12 cellular contexts compared by ENCODE assay signal in the genomic region with DNA sequence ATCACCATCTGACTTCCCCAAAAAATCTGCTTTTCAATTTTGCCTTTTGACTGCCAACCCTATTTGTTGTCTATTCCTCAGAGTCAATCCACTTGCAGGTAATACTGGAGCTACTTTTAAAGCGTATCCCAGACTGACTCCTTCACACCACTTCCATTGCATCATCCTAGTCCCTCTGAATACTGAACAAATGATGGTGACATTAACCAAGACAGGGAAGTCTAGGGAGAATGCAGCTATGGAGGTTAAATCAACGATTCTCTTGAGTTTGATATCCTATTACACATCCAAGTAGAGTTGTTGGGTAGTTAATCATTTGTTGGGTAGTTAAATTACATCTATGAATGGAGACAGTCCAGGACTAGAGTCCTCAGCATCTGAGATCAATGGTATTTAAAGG. TPM values are rescaled to one million over a fixed set of nuclear protein-coding genes. Genes with fewer than 3 reads are reported as not detected.
DNase-seq lines count a peak whose midpoint lies in the region; ATAC-seq and TF ChIP-seq lines count a peak whose summit lies in the region.
"Had no signal": no experiment of that assay in that cellular context is flagged by ENCODE, and none has a peak within 500 bp of the region (broad histone marks: within the 10 kb centered on the region; RNA-seq: fewer than 3 reads in every experiment).

No MANE protein-coding gene starts in this region.

- peaks cover 62% of the 10 kb centered on the region for H3K4me1 ChIP-seq in left ventricle myocardium inferior

- intact Hi-C loops in left ventricle myocardium inferior (cut with micrococcal nuclease) = loop anchor here (10.0 kb wide), 1 partner anchor 54 kb away; no protein-coding TSS in a partner anchor
- intact Hi-C loops in cardiac septum (cut with DNase I) = no loop called here
- intact Hi-C loops in activated T-helper 1 cell treated with anti-CD3 and anti-CD28 coated beads, Interleukin-12 subunit alpha, Interleukin-12 subunit beta, Interleukin-2, Interleukin-4 antibody, amounts not matched to agents 30 ng/mL and 10 ng/mL and 1 ng/mL, durations not matched to agents 14 hours and 24 hours and 36 hours (cut with micrococcal nuclease) = no loop called here

- H3K4me3 Mint-ChIP-seq in activated T-helper 1 cell treated with anti-CD3 and anti-CD28 coated beads, Interleukin-12 subunit alpha, Interleukin-12 subunit beta, Interleukin-2, Interleukin-4 antibody, amounts not matched to agents 30 ng/mL and 10 ng/mL and 1 ng/mL, durations not matched to agents 14 hours and 24 hours and 36 hours = peak overlapping the region; percentile 54
- peak overlapping the region; percentile 87 for H3K4me3 Mint-ChIP-seq in type B pancreatic cell

- peaks cover 6% of the 10 kb centered on the region for H3K36me3 ChIP-seq in left ventricle myocardium inferior
- H3K36me3 ChIP-seq: brain microvascular endothelial cell had no signal

- H3K4me3 ChIP-seq in left ventricle myocardium inferior = peak overlapping the region; percentile 83

- H3K27ac Mint-ChIP-seq in activated T-helper 1 cell treated with anti-CD3 and anti-CD28 coated beads, Interleukin-12 subunit alpha, Interleukin-12 subunit beta, Interleukin-2, Interleukin-4 antibody, amounts not matched to agents 30 ng/mL and 10 ng/mL and 1 ng/mL, durations not matched to agents 14 hours and 24 hours and 36 hours = no peak overlapping the region
- no peak overlapping the region for H3K27ac Mint-ChIP-seq in type B pancreatic cell

- peaks cover 12% of the 10 kb centered on the region for H3K36me3 Mint-ChIP-seq in activated T-helper 1 cell treated with anti-CD3 and anti-CD28 coated beads, Interleukin-12 subunit alpha, Interleukin-12 subunit beta, Interleukin-2, Interleukin-4 antibody, amounts not matched to agents 30 ng/mL and 10 ng/mL and 1 ng/mL, durations not matched to agents 14 hours and 24 hours and 36 hours (ENCODE audit: low read depth)
- H3K36me3 Mint-ChIP-seq in type B pancreatic cell = peaks cover 8% of the 10 kb centered on the region

- peaks cover 3% of the 10 kb centered on the region for H3K27me3 Mint-ChIP-seq in activated T-helper 1 cell treated with anti-CD3 and anti-CD28 coated beads, Interleukin-12 subunit alpha, Interleukin-12 subunit beta, Interleukin-2, Interleukin-4 antibody, amounts not matched to agents 30 ng/mL and 10 ng/mL and 1 ng/mL, durations not matched to agents 14 hours and 24 hours and 36 hours (ENCODE audit: insufficient read depth)
- H3K27me3 Mint-ChIP-seq in type B pancreatic cell = no peaks in the 10 kb centered on the region

- no peak for DNase-seq in left ventricle myocardium inferior
- DNase-seq in cardiac septum (ENCODE audit: low spot score) = no peak
- DNase-seq in activated T-helper 1 cell treated with anti-CD3 and anti-CD28 coated beads, Interleukin-12 subunit alpha, Interleukin-12 subunit beta, Interleukin-2, Interleukin-4 antibody, amounts not matched to agents 30 ng/mL and 10 ng/mL and 1 ng/mL, durations not matched to agents 14 hours and 24 hours and 36 hours (ENCODE audit: low spot score) = no peak
- peak; percentile 28 for DNase-seq in medulla oblongata (ENCODE audit: extremely low spot score)
- DNase-seq in type B pancreatic cell (ENCODE audit: extremely low spot score, unreplicated experiment) = no peak
- no peak for DNase-seq in activated gamma-delta T cell treated with Interleukin-2 at 50 U/mL for 16 hours
- DNase-seq: brain microvascular endothelial cell; retina; stimulated activated naive CD4-positive, alpha-beta T cell treated with Interleukin-2 at 50 U/mL for 16 hours had no signal

- TF ChIP-seq CTCF in left ventricle myocardium inferior (IDR thresholded peaks at IDR 0.05; ENCODE audit: borderline replicate concordance) = no peak
- TF ChIP-seq CTCF in type B pancreatic cell (conservative IDR thresholded peaks at IDR 0.05) = no peak

- no peaks in the 10 kb centered on the region for H3K9me3 ChIP-seq in left ventricle myocardium inferior (replicated peaks)

- H3K27me3 ChIP-seq in left ventricle myocardium inferior (ENCODE audit: low read depth) = no peaks in the 10 kb centered on the region
- H3K27me3 ChIP-seq: brain microvascular endothelial cell had no signal

- ATAC-seq in HG03097 (IDR thresholded peaks at IDR 0.05; ENCODE audit: low FRiP score, unreplicated experiment) (no peak), HG03521 (IDR thresholded peaks at IDR 0.05; ENCODE audit: unreplicated experiment) (no peak)
- ATAC-seq: activated CD4-positive, CD25-positive, alpha-beta regulatory T cell treated with anti-CD3 and anti-CD28 coated beads, Interleukin-2, amount 50 U/mL, for 24 hours had no signal

- no peaks in the 10 kb centered on the region for H3K9me3 Mint-ChIP-seq in activated T-helper 1 cell treated with anti-CD3 and anti-CD28 coated beads, Interleukin-12 subunit alpha, Interleukin-12 subunit beta, Interleukin-2, Interleukin-4 antibody, amounts not matched to agents 30 ng/mL and 10 ng/mL and 1 ng/mL, durations not matched to agents 14 hours and 24 hours and 36 hours
- no peaks in the 10 kb centered on the region for H3K9me3 Mint-ChIP-seq in type B pancreatic cell

- peak overlapping the region; percentile 96 for H3K27ac ChIP-seq in left ventricle myocardium inferior (replicated peaks)
- H3K27ac ChIP-seq: brain microvascular endothelial cell had no signal

- peaks cover 39% of the 10 kb centered on the region for H3K4me1 Mint-ChIP-seq in activated T-helper 1 cell treated with anti-CD3 and anti-CD28 coated beads, Interleukin-12 subunit alpha, Interleukin-12 subunit beta, Interleukin-2, Interleukin-4 antibody, amounts not matched to agents 30 ng/mL and 10 ng/mL and 1 ng/mL, durations not matched to agents 14 hours and 24 hours and 36 hours (ENCODE audit: low read depth)
- H3K4me1 Mint-ChIP-seq in type B pancreatic cell (ENCODE audit: unreplicated experiment) = peaks cover 30% of the 10 kb centered on the region

RNA-seq across cellular contexts. Expression of a gene that starts 2.0 kb away (rescaled TPM):
- total RNA-seq in left ventricle myocardium inferior = 7.1 TPM
- total RNA-seq in cardiac septum = 7.7 TPM
- total RNA-seq in activated T-helper 1 cell treated with anti-CD3 and anti-CD28 coated beads, Interleukin-12 subunit alpha, Interleukin-12 subunit beta, Interleukin-2, Interleukin-4 antibody, amounts not matched to agents 30 ng/mL and 10 ng/mL and 1 ng/mL, durations not matched to agents 14 hours and 24 hours and 36 hours = 4.2 and 4.8 TPM in 2 replicates
- total RNA-seq in type B pancreatic cell (ENCODE audit: low replicate concordance) = 3.5 and 6.0 TPM in 2 replicates
